Comparison of ENCODE assay signal across 29 cellular contexts in the genomic region with DNA sequence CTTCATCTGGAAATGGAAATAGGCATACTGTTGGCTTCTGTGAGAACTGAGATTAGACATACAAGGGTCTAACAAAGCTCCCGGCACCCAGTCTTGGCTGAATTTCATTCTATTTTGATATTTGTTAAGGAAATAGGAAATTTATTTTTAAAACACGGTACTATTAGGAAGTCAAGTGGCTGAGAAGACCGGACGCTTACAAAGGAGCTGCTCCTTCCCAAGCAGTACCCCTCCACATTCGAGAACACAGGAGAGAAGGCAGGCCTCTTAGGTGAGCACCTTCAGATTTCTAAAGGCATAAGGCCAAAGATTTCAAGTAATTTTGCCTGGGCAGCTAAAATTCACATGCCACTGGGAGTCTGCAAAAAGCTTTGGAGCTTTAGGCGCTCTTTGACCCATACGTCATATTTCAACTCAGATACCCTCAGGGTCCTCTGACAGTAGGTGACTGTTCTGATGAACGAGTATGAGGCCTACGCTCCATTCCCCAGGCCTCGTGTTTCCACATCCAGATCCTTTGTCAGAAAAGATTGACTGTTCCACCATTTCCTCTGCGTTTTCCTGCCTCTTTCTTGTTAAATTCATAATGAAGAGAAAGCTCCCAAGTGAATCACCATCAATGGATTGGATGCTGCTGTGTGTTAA. TPM values are rescaled to one million over a fixed set of nuclear protein-coding genes. Genes with fewer than 3 reads are reported as not detected.
"Had no signal": no experiment of that assay in that cellular context is flagged by ENCODE, and none has a peak within 500 bp of the region (broad histone marks: within the 10 kb centered on the region; RNA-seq: fewer than 3 reads in every experiment).

No MANE protein-coding gene starts in this region.

- H3K4me1 Mint-ChIP-seq: activated CD4-positive, alpha-beta T cell treated with anti-CD3 and anti-CD28 coated beads, Interleukin-2, amount 10 ng/mL, durations not matched to agents 24 days and 14 days; activated naive CD4-positive, alpha-beta T cell treated with anti-CD3 and anti-CD28 coated beads, Interleukin-2, amount 50 U/mL, for 24 hours; activated naive CD8-positive, alpha-beta T cell treated with anti-CD3 and anti-CD28 coated beads, Interleukin-2, amount 10 ng/mL, durations not matched to agents 7 days and 5 days had no signal

- H3K27ac Mint-ChIP-seq: activated CD4-positive, alpha-beta T cell treated with anti-CD3 and anti-CD28 coated beads, Interleukin-2, amount 10 ng/mL, durations not matched to agents 24 days and 14 days; activated CD8-positive, alpha-beta T cell treated with anti-CD3 and anti-CD28 coated beads for 36 hours; activated naive CD4-positive, alpha-beta T cell treated with anti-CD3 and anti-CD28 coated beads, Interleukin-2, amount 50 U/mL, for 24 hours; activated naive CD8-positive, alpha-beta T cell treated with anti-CD3 and anti-CD28 coated beads, Interleukin-2, amount 10 ng/mL, durations not matched to agents 7 days and 5 days; activated T-helper 2 cell treated with anti-CD3 and anti-CD28 coated beads, Interferon-gamma antibody, Interleukin-2, Interleukin-4, amounts not matched to agents 10 μg/mL and 5 μg/mL and 100 μg/mL, durations not matched to agents 14 hours and 24 hours and 36 hours had no signal

- H3K27ac ChIP-seq: body of pancreas, breast epithelium, SJCRH30, SK-N-MC had no signal

- H3K4me3 ChIP-seq: adrenal gland, body of pancreas, breast epithelium, SJCRH30, SK-N-MC had no signal

- H3K4me1 ChIP-seq: body of pancreas, breast epithelium had no signal

- H3K9me3 ChIP-seq: adrenal gland, body of pancreas, breast epithelium, SJCRH30 had no signal

- H3K27me3 ChIP-seq: adrenal gland, body of pancreas, breast epithelium, SJCRH30 had no signal

- H3K4me3 Mint-ChIP-seq: activated CD4-positive, alpha-beta T cell treated with anti-CD3 and anti-CD28 coated beads, Interleukin-2, amount 10 ng/mL, durations not matched to agents 24 days and 14 days; activated CD8-positive, alpha-beta T cell treated with anti-CD3 and anti-CD28 coated beads for 36 hours; activated naive CD4-positive, alpha-beta T cell treated with anti-CD3 and anti-CD28 coated beads, Interleukin-2, amount 50 U/mL, for 24 hours; activated naive CD8-positive, alpha-beta T cell treated with anti-CD3 and anti-CD28 coated beads, Interleukin-2, amount 10 ng/mL, durations not matched to agents 7 days and 5 days had no signal

- H3K9me3 Mint-ChIP-seq: activated CD4-positive, alpha-beta T cell treated with anti-CD3 and anti-CD28 coated beads, Interleukin-2, amount 10 ng/mL, durations not matched to agents 24 days and 14 days; activated CD8-positive, alpha-beta T cell treated with anti-CD3 and anti-CD28 coated beads for 36 hours; activated naive CD4-positive, alpha-beta T cell treated with anti-CD3 and anti-CD28 coated beads, Interleukin-2, amount 50 U/mL, for 24 hours; activated naive CD8-positive, alpha-beta T cell treated with anti-CD3 and anti-CD28 coated beads, Interleukin-2, amount 10 ng/mL, durations not matched to agents 7 days and 5 days; activated T-helper 2 cell treated with anti-CD3 and anti-CD28 coated beads, Interferon-gamma antibody, Interleukin-2, Interleukin-4, amounts not matched to agents 10 μg/mL and 5 μg/mL and 100 μg/mL, durations not matched to agents 14 hours and 24 hours and 36 hours had no signal

- H3K36me3 ChIP-seq: adrenal gland, breast epithelium, SJCRH30 had no signal

- H3K36me3 Mint-ChIP-seq: activated naive CD4-positive, alpha-beta T cell treated with anti-CD3 and anti-CD28 coated beads, Interleukin-2, amount 50 U/mL, for 24 hours; activated naive CD8-positive, alpha-beta T cell treated with anti-CD3 and anti-CD28 coated beads, Interleukin-2, amount 10 ng/mL, durations not matched to agents 7 days and 5 days had no signal

- DNase-seq: activated CD4-positive, alpha-beta T cell treated with anti-CD3 and anti-CD28 coated beads, Interleukin-2, amount 50 U/mL, for 4 hours; activated CD8-positive, alpha-beta T cell treated with anti-CD3 and anti-CD28 coated beads for 36 hours; activated gamma-delta T cell; activated naive CD4-positive, alpha-beta T cell treated with Interleukin-2 at 50 U/mL for 16 hours; activated naive CD8-positive, alpha-beta T cell treated with anti-CD3 and anti-CD28 coated beads, Interleukin-2, amount 10 ng/mL, durations not matched to agents 7 days and 5 days; activated T-cell treated with anti-CD3 and anti-CD28 coated beads, Interleukin-2, amount 50 U/mL, for 1 hour; adrenal gland; body of pancreas; Karpas-422; KBM-7; NCI-H1105; NCI-H1417 treated with DMSO at 0.1 percent for 48 hours; NCI-H187 treated with DMSO at 0.1 percent for 48 hours; NCI-H2081; NCI-H2171 treated with DMSO at 0.1 percent for 48 hours; NCI-H446 treated with DMSO at 0.1 percent for 48 hours; NCI-H524 treated with DMSO at 0.1 percent for 48 hours; SHP77; SJCRH30; T1000 had no signal

- FAIRE-seq: astrocyte had no signal

RNA-seq across cellular contexts. Expression of gene TRIL, which starts 17.3 kb away (rescaled TPM):
- total RNA-seq: activated CD8-positive, alpha-beta memory T cell treated with anti-CD3 and anti-CD28 coated beads for 36 hours; activated CD8-positive, alpha-beta T cell treated with anti-CD3 and anti-CD28 coated beads for 36 hours; activated naive CD8-positive, alpha-beta T cell treated with anti-CD3 and anti-CD28 coated beads, Interleukin-2, amount 10 ng/mL, durations not matched to agents 7 days and 5 days; activated T-helper 2 cell treated with anti-CD3 and anti-CD28 coated beads, Interferon-gamma antibody, Interleukin-2, Interleukin-4, amounts not matched to agents 10 μg/mL and 5 μg/mL and 100 μg/mL, durations not matched to agents 14 hours and 24 hours and 36 hours; MCF 10A; T-helper 2 cell treated with Interferon-gamma antibody and Interleukin-4, amounts not matched to agents 100 ng/mL and 5 ng/mL, for 36 hours had no signal
